1 cellular context compared by ENCODE assay signal in the genomic region with DNA sequence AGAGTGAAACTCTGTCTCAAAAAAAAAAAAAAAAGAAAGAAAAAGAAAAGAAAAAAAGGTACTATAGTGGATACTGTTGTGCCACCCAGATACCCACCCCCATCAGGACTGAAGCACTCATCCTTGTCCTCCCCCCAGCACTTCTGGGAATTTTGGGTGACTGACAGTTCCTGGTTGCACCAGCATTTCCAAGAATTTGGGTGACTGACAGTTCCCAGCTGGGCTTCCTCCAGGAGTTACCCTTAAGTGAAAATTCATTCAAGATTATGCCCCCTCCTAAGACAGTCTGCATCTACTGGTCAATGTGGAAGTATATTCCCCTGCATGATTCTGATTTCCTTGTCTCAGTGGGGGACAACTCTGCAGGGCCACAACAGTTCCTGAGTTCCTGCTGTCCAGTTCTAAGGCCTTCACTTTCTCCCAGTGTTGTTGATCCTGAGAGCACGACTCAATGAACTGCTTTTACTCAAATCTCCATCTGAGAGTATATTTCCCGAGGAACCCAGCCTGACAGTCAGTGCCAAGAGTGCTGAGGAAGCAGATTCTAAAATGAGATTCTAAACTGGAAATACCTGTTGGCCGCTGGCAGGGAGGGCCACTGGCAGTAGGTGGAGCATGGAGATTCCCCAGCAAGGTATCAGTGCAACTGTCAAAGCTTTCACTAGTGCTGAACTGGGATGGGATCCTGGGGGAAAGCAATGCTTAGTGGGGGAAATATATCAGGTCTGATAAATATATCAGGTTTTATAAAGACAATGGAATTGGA.
TF ChIP-seq lines count a peak whose summit lies in the region.

No MANE protein-coding gene starts in this region.

TF ChIP-seq in GM23338, 12 proteins besides CTCF, POLR2A, EP300 and RAD21 (continued from another document):
- TF ChIP-seq, protein P1, sequence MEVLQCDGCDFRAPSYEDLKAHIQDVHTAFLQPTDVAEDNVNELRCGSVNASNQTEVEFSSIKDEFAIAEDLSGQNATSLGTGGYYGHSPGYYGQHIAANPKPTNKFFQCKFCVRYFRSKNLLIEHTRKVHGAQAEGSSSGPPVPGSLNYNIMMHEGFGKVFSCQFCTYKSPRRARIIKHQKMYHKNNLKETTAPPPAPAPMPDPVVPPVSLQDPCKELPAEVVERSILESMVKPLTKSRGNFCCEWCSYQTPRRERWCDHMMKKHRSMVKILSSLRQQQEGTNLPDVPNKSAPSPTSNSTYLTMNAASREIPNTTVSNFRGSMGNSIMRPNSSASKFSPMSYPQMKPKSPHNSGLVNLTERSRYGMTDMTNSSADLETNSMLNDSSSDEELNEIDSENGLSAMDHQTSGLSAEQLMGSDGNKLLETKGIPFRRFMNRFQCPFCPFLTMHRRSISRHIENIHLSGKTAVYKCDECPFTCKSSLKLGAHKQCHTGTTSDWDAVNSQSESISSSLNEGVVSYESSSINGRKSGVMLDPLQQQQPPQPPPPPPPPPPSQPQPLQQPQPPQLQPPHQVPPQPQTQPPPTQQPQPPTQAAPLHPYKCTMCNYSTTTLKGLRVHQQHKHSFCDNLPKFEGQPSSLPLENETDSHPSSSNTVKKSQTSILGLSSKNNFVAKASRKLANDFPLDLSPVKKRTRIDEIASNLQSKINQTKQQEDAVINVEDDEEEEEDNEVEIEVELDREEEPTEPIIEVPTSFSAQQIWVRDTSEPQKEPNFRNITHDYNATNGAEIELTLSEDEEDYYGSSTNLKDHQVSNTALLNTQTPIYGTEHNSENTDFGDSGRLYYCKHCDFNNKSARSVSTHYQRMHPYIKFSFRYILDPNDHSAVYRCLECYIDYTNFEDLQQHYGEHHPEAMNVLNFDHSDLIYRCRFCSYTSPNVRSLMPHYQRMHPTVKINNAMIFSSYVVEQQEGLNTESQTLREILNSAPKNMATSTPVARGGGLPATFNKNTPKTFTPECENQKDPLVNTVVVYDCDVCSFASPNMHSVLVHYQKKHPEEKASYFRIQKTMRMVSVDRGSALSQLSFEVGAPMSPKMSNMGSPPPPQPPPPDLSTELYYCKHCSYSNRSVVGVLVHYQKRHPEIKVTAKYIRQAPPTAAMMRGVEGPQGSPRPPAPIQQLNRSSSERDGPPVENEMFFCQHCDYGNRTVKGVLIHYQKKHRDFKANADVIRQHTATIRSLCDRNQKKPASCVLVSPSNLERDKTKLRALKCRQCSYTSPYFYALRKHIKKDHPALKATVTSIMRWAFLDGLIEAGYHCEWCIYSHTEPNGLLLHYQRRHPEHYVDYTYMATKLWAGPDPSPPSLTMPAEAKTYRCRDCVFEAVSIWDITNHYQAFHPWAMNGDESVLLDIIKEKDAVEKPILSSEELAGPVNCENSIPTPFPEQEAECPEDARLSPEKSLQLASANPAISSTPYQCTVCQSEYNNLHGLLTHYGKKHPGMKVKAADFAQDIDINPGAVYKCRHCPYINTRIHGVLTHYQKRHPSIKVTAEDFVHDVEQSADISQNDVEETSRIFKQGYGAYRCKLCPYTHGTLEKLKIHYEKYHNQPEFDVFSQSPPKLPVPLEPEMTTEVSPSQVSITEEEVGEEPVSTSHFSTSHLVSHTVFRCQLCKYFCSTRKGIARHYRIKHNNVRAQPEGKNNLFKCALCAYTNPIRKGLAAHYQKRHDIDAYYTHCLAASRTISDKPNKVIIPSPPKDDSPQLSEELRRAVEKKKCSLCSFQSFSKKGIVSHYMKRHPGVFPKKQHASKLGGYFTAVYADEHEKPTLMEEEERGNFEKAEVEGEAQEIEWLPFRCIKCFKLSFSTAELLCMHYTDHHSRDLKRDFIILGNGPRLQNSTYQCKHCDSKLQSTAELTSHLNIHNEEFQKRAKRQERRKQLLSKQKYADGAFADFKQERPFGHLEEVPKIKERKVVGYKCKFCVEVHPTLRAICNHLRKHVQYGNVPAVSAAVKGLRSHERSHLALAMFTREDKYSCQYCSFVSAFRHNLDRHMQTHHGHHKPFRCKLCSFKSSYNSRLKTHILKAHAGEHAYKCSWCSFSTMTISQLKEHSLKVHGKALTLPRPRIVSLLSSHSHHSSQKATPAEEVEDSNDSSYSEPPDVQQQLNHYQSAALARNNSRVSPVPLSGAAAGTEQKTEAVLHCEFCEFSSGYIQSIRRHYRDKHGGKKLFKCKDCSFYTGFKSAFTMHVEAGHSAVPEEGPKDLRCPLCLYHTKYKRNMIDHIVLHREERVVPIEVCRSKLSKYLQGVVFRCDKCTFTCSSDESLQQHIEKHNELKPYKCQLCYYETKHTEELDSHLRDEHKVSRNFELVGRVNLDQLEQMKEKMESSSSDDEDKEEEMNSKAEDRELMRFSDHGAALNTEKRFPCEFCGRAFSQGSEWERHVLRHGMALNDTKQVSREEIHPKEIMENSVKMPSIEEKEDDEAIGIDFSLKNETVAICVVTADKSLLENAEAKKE (CRISPR knock-in tag; IDR thresholded peaks at IDR 0.05): no peak
- no peak for TF ChIP-seq EZH2phosphoT487 (IDR thresholded peaks at IDR 0.05; ENCODE audit: unreplicated experiment)
- TF ChIP-seq, protein P2, sequence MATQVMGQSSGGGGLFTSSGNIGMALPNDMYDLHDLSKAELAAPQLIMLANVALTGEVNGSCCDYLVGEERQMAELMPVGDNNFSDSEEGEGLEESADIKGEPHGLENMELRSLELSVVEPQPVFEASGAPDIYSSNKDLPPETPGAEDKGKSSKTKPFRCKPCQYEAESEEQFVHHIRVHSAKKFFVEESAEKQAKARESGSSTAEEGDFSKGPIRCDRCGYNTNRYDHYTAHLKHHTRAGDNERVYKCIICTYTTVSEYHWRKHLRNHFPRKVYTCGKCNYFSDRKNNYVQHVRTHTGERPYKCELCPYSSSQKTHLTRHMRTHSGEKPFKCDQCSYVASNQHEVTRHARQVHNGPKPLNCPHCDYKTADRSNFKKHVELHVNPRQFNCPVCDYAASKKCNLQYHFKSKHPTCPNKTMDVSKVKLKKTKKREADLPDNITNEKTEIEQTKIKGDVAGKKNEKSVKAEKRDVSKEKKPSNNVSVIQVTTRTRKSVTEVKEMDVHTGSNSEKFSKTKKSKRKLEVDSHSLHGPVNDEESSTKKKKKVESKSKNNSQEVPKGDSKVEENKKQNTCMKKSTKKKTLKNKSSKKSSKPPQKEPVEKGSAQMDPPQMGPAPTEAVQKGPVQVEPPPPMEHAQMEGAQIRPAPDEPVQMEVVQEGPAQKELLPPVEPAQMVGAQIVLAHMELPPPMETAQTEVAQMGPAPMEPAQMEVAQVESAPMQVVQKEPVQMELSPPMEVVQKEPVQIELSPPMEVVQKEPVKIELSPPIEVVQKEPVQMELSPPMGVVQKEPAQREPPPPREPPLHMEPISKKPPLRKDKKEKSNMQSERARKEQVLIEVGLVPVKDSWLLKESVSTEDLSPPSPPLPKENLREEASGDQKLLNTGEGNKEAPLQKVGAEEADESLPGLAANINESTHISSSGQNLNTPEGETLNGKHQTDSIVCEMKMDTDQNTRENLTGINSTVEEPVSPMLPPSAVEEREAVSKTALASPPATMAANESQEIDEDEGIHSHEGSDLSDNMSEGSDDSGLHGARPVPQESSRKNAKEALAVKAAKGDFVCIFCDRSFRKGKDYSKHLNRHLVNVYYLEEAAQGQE (IDR thresholded peaks at IDR 0.05; ENCODE audit: unreplicated experiment): no peak
- TF ChIP-seq JUNB (IDR thresholded peaks at IDR 0.05; ENCODE audit: unreplicated experiment): no peak
- no peak for TF ChIP-seq ZNF331 (CRISPR knock-in tag; IDR thresholded peaks at IDR 0.05; ENCODE audit: low read depth)
- TF ChIP-seq POLR2AphosphoS5 (IDR thresholded peaks at IDR 0.05; ENCODE audit: low read depth): no peak
- no peak for TF ChIP-seq CREB1 (CRISPR knock-in tag; IDR thresholded peaks at IDR 0.05; ENCODE audit: low read depth)
- TF ChIP-seq NANOG (IDR thresholded peaks at IDR 0.05; ENCODE audit: borderline replicate concordance): no peak
- no peak for TF ChIP-seq ETS1 (IDR thresholded peaks at IDR 0.05)
